In genomic region chr17:28737770-28738679, GRCh38 we compare ENCODE assay signal across 12 cellular contexts. TPM values are rescaled to one million over a fixed set of nuclear protein-coding genes. Genes with fewer than 3 reads are reported as not detected.
DNase-seq lines count a peak whose midpoint lies in the region; ATAC-seq and TF ChIP-seq lines count a peak whose summit lies in the region.
"Had no signal": no experiment of that assay in that cellular context is flagged by ENCODE, and none has a peak within 500 bp of the region (broad histone marks: within the 10 kb centered on the region; RNA-seq: fewer than 3 reads in every experiment).

No MANE protein-coding gene starts in this region.

- peak overlapping the region; percentile 30 for H3K4me3 ChIP-seq in BLaER1
- H3K4me3 ChIP-seq in HAP-1 = no peak overlapping the region
- no peak overlapping the region for H3K4me3 ChIP-seq in esophagus muscularis mucosa
- H3K4me3 ChIP-seq: psoas muscle, upper lobe of left lung had no signal

- WGBS in esophagus muscularis mucosa = 82% methylated on average over 10 of the region's 22 CpGs

- H3K27me3 Mint-ChIP-seq in activated T-helper 17 cell treated with anti-CD3 and anti-CD28 coated beads, Interleukin-2, amount 50 U/mL, for 72 hours = no peaks in the 10 kb centered on the region
- H3K27me3 Mint-ChIP-seq in WTC11 (ENCODE audit: low read depth) = no peaks in the 10 kb centered on the region

- peak overlapping the region; percentile 66 for H3K27ac Mint-ChIP-seq in activated T-helper 17 cell treated with anti-CD3 and anti-CD28 coated beads, Interleukin-2, amount 50 U/mL, for 72 hours
- no peak overlapping the region for H3K27ac Mint-ChIP-seq in WTC11

- POLR2A ChIA-PET in WTC11 (lab: Charles Lee) = interaction anchor here (0.8 to 1.0 kb wide), 2 partner anchors 12 to 27 kb away, joined by 3 to 4 read pairs; partner anchors contain the start of genes PROCA1 and TLCD1

- TF ChIP-seq CTCF in WTC11 (IDR thresholded peaks at IDR 0.05) (no peak), esophagus muscularis mucosa (IDR thresholded peaks at IDR 0.05) (no peak)

- in situ Hi-C loops in HAP-1 (cut with MboI; ENCODE audit: low sequenced_read_pairs) = no loop called here

- H3K9me3 ChIP-seq in BLaER1 = peaks cover 3% of the 10 kb centered on the region; the same call in 1 of the 2 replicates
- no peaks in the 10 kb centered on the region for H3K9me3 ChIP-seq in HAP-1
- H3K9me3 ChIP-seq in esophagus muscularis mucosa = no peaks in the 10 kb centered on the region
- H3K9me3 ChIP-seq: psoas muscle, upper lobe of left lung had no signal

- H3K4me3 Mint-ChIP-seq in activated T-helper 17 cell treated with anti-CD3 and anti-CD28 coated beads, Interleukin-2, amount 50 U/mL, for 72 hours = peak overlapping the region; percentile 60
- H3K4me3 Mint-ChIP-seq in WTC11 = no peak overlapping the region

- H3K4me1 ChIP-seq in BLaER1 = peaks cover 77% of the 10 kb centered on the region
- H3K4me1 ChIP-seq in HAP-1 = peaks cover 12% of the 10 kb centered on the region
- H3K4me1 ChIP-seq in esophagus muscularis mucosa = peaks cover 1 to 7% (median 5%) of the 10 kb centered on the region in 4 donors

- CTCF ChIA-PET in WTC11 (lab: Charles Lee) = interaction anchor here (0.7 kb wide), 1 partner anchor 111 kb away, joined by 3 read pairs; no protein-coding TSS in a partner anchor

- peaks cover 8% of the 10 kb centered on the region for H3K36me3 Mint-ChIP-seq in activated T-helper 17 cell treated with anti-CD3 and anti-CD28 coated beads, Interleukin-2, amount 50 U/mL, for 72 hours (ENCODE audit: low read depth)
- H3K36me3 Mint-ChIP-seq in WTC11 = peaks cover 22% of the 10 kb centered on the region

- intact Hi-C loops in esophagus muscularis mucosa (cut with DNase I) = no loop called here

- TF ChIP-seq EP300 in esophagus muscularis mucosa (IDR thresholded peaks at IDR 0.05) = no peak

- no peaks in the 10 kb centered on the region for H3K9me3 Mint-ChIP-seq in activated T-helper 17 cell treated with anti-CD3 and anti-CD28 coated beads, Interleukin-2, amount 50 U/mL, for 72 hours
- no peaks in the 10 kb centered on the region for H3K9me3 Mint-ChIP-seq in WTC11

- H3K27me3 ChIP-seq in BLaER1 (no peaks in the 10 kb centered on the region), HAP-1 (ENCODE audit: low read depth) (no peaks in the 10 kb centered on the region), esophagus muscularis mucosa (no peaks in the 10 kb centered on the region)
- H3K27me3 ChIP-seq: upper lobe of left lung had no signal

- no peaks in the 10 kb centered on the region for H4K20me1 ChIP-seq in BLaER1

- no peak for TF ChIP-seq POLR2A in esophagus muscularis mucosa (IDR thresholded peaks at IDR 0.05; ENCODE audit: low read depth)

- H3K4me1 Mint-ChIP-seq in activated T-helper 17 cell treated with anti-CD3 and anti-CD28 coated beads, Interleukin-2, amount 50 U/mL, for 72 hours = peaks cover 12% of the 10 kb centered on the region
- H3K4me1 Mint-ChIP-seq in WTC11 = peaks cover 12% of the 10 kb centered on the region

- peak overlapping the region; percentile 96 for H3K4me2 ChIP-seq in BLaER1

- H3K36me3 ChIP-seq in BLaER1 (peaks cover 19% of the 10 kb centered on the region; the same call in 1 of the 2 replicates), HAP-1 (replicated peaks) (peaks cover 5% of the 10 kb centered on the region), esophagus muscularis mucosa (peaks cover 0 to 6% (median 0%) of the 10 kb centered on the region in 4 donors)
- H3K36me3 ChIP-seq: upper lobe of left lung had no signal

- peak overlapping the region; percentile 51 for H3K9ac ChIP-seq in BLaER1

- ATAC-seq in GM18907 (IDR thresholded peaks at IDR 0.05; ENCODE audit: unreplicated experiment) (peak; percentile 54), HG02884 (IDR thresholded peaks at IDR 0.05; ENCODE audit: unreplicated experiment) (peak; percentile 44), WTC11 (no peak), GM18519 (IDR thresholded peaks at IDR 0.05; ENCODE audit: low FRiP score, unreplicated experiment) (no peak)
- peak; percentile 25 for ATAC-seq in activated T-helper 17 cell treated with anti-CD3 and anti-CD28 coated beads, Interleukin-2, amount 50 U/mL, for 72 hours (replicated peaks)
- ATAC-seq: psoas muscle had no signal

- DNase-seq in WTC11 (ENCODE audit: low spot score) (no peak), HAP-1 (ENCODE audit: low spot score in 2 of 2) (no peak), esophagus muscularis mucosa (ENCODE audit: extremely low spot score) (no peak)
- DNase-seq: foreskin melanocyte had no signal

- H3K27ac ChIP-seq in BLaER1 = peak overlapping the region; percentile 84
- H3K27ac ChIP-seq in esophagus muscularis mucosa (replicated peaks in 1 of 4) = no peak overlapping the region
- H3K27ac ChIP-seq: C4-2B, psoas muscle, upper lobe of left lung had no signal

TF ChIP-seq in WTC11, 78 proteins besides CTCF, POLR2A, EP300 and RAD21:
- no peak for TF ChIP-seq SOX15 (CRISPR knock-in tag; IDR thresholded peaks at IDR 0.05)
- TF ChIP-seq TEAD1 (CRISPR knock-in tag; IDR thresholded peaks at IDR 0.05) = no peak
- TF ChIP-seq ERG (CRISPR knock-in tag; IDR thresholded peaks at IDR 0.05) = no peak
- no peak for TF ChIP-seq TP53 (CRISPR knock-in tag; IDR thresholded peaks at IDR 0.05)
- TF ChIP-seq IRF2 (CRISPR knock-in tag; IDR thresholded peaks at IDR 0.05; ENCODE audit: borderline replicate concordance, low read depth) = no peak
- no peak for TF ChIP-seq ZNF396 (CRISPR knock-in tag; IDR thresholded peaks at IDR 0.05; ENCODE audit: borderline replicate concordance)
- TF ChIP-seq, protein P1, sequence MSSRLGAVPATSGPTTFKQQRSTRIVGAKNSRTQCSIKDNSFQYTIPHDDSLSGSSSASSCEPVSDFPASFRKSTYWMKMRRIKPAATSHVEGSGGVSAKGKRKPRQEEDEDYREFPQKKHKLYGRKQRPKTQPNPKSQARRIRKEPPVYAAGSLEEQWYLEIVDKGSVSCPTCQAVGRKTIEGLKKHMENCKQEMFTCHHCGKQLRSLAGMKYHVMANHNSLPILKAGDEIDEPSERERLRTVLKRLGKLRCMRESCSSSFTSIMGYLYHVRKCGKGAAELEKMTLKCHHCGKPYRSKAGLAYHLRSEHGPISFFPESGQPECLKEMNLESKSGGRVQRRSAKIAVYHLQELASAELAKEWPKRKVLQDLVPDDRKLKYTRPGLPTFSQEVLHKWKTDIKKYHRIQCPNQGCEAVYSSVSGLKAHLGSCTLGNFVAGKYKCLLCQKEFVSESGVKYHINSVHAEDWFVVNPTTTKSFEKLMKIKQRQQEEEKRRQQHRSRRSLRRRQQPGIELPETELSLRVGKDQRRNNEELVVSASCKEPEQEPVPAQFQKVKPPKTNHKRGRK (CRISPR knock-in tag; IDR thresholded peaks at IDR 0.05; ENCODE audit: borderline replicate concordance) = no peak
- TF ChIP-seq SP1 (CRISPR knock-in tag; conservative IDR thresholded peaks at IDR 0.05) = no peak
- TF ChIP-seq PRRX2 (CRISPR knock-in tag; IDR thresholded peaks at IDR 0.05) = no peak
- TF ChIP-seq ZNF138 (CRISPR knock-in tag; conservative IDR thresholded peaks at IDR 0.05) = no peak
- TF ChIP-seq RELA (CRISPR knock-in tag; IDR thresholded peaks at IDR 0.05; ENCODE audit: borderline replicate concordance) = no peak
- TF ChIP-seq, protein P2, sequence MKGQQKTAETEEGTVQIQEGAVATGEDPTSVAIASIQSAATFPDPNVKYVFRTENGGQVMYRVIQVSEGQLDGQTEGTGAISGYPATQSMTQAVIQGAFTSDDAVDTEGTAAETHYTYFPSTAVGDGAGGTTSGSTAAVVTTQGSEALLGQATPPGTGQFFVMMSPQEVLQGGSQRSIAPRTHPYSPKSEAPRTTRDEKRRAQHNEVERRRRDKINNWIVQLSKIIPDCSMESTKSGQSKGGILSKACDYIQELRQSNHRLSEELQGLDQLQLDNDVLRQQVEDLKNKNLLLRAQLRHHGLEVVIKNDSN (CRISPR knock-in tag; IDR thresholded peaks at IDR 0.05) = no peak
- TF ChIP-seq ETV6 (CRISPR knock-in tag; IDR thresholded peaks at IDR 0.05) = no peak
- no peak for TF ChIP-seq JUN (CRISPR knock-in tag; IDR thresholded peaks at IDR 0.05)
- TF ChIP-seq SMAD3 (CRISPR knock-in tag; IDR thresholded peaks at IDR 0.05; ENCODE audit: borderline replicate concordance) = no peak

RNA-seq across cellular contexts. Expression of gene TRAF4, which starts 5.8 kb away (rescaled TPM):
- total RNA-seq in activated T-helper 17 cell treated with anti-CD3 and anti-CD28 coated beads, Interleukin-2, amount 50 U/mL, for 72 hours = 100 to 1,000 TPM in 1 of 2 donors, 10 to 100 TPM in 1; 78.4 to 181 TPM
- 192 to 268 TPM (median 192 TPM) in 3 replicates for total RNA-seq in WTC11 (2021)
- total RNA-seq in esophagus muscularis mucosa = 10 to 100 TPM in 2 of 4 donors, 1 to 10 TPM in 2; 4.6 to 12.6 (median 10.6) TPM

RNA-seq across cellular contexts. Expression of gene NEK8, which starts 9.4 kb away (rescaled TPM):
- total RNA-seq in activated T-helper 17 cell treated with anti-CD3 and anti-CD28 coated beads, Interleukin-2, amount 50 U/mL, for 72 hours = 1 to 10 TPM; 4.9 to 9.2 TPM
- total RNA-seq in WTC11 (2021) (17.9 to 25.0 TPM (median 18.6 TPM) in 3 replicates), esophagus muscularis mucosa (1 to 10 TPM in 3 of 4 donors, under 1 TPM in 1; 0.83 to 2.1 (median 1.6) TPM)

RNA-seq across cellular contexts. Expression of gene TLCD1, which starts 12.0 kb away (rescaled TPM):
- total RNA-seq in activated T-helper 17 cell treated with anti-CD3 and anti-CD28 coated beads, Interleukin-2, amount 50 U/mL, for 72 hours = 10 to 100 TPM in 1 of 2 donors, 1 to 10 TPM in 1; 4.8 to 13.4 TPM
- total RNA-seq in WTC11 (2021) (36.0 to 41.2 TPM (median 36.5 TPM) in 3 replicates), esophagus muscularis mucosa (1 to 10 TPM in 3 of 4 donors, not detected in 1; 1.0 to 1.5 (median 1.3) TPM)

RNA-seq across cellular contexts. Expression of gene RPL23A, which starts 18.2 kb away (rescaled TPM):
- total RNA-seq in activated T-helper 17 cell treated with anti-CD3 and anti-CD28 coated beads, Interleukin-2, amount 50 U/mL, for 72 hours = 1,000 to 10,000 TPM; 2,238 to 2,546 TPM
- total RNA-seq in WTC11 (2021) = 1,832 to 2,055 TPM (median 2,048 TPM) in 3 replicates
- 100 to 1,000 TPM; 378 to 728 (median 558) TPM for total RNA-seq in esophagus muscularis mucosa

RNA-seq across cellular contexts. Expression of gene RAB34, which starts 20.4 kb away (rescaled TPM):
- total RNA-seq in activated T-helper 17 cell treated with anti-CD3 and anti-CD28 coated beads, Interleukin-2, amount 50 U/mL, for 72 hours = 10 to 100 TPM in 1 of 2 donors, 1 to 10 TPM in 1; 4.1 to 22.4 TPM
- total RNA-seq in WTC11 (2021) = 153 to 181 TPM (median 162 TPM) in 3 replicates
- 100 to 1,000 TPM; 147 to 216 (median 202) TPM for total RNA-seq in esophagus muscularis mucosa

Comparison
In these comparisons a context has a peak if more than half of its experiments do, and no peak if none do; other contexts are left out.
1. ATAC-seq: peak in GM18907 (single experiment), HG02884 (single experiment) and activated T-helper 17 cell treated with anti-CD3 and anti-CD28 coated beads, Interleukin-2, amount 50 U/mL, for 72 hours (single experiment); none in WTC11 (single experiment) and GM18519 (single experiment).
2. RNA of gene TRAF4, which starts 5.8 kb away (total RNA-seq): 192 to 268 TPM in WTC11 and 78.4 to 181 TPM in activated T-helper 17 cell treated with anti-CD3 and anti-CD28 coated beads, Interleukin-2, amount 50 U/mL, for 72 hours; 4.6 to 12.6 TPM in esophagus muscularis mucosa; every median in the first group is over 4 times any median in the second.